14 cellular contexts compared by ENCODE assay signal in genomic region chr17:15271731-15272130, GRCh38. TPM values are rescaled to one million over a fixed set of nuclear protein-coding genes. Genes with fewer than 3 reads are reported as not detected.
"Had no signal": no experiment of that assay in that cellular context is flagged by ENCODE, and none has a peak within 500 bp of the region (broad histone marks: within the 10 kb centered on the region; RNA-seq: fewer than 3 reads in every experiment).

No MANE protein-coding gene starts in this region.

- H3K4me3 ChIP-seq: adrenal gland, sigmoid colon, transverse colon had no signal

- H3K4me3 Mint-ChIP-seq: activated CD4-positive, alpha-beta memory T cell treated with anti-CD3 and anti-CD28 coated beads for 36 hours; activated CD4-positive, alpha-beta T cell treated with anti-CD3 and anti-CD28 coated beads for 36 hours; activated T-helper 1 cell treated with anti-CD3 and anti-CD28 coated beads, Interleukin-12 subunit alpha, Interleukin-12 subunit beta, Interleukin-2, Interleukin-4 antibody, amounts not matched to agents 30 ng/mL and 10 ng/mL and 1 ng/mL, durations not matched to agents 14 hours and 24 hours and 36 hours; natural killer cell treated with Interleukin-12 subunit alpha and Interleukin-12 subunit beta and Interleukin-15 and Interleukin-18, amount 100 ng/mL, for 72 hours had no signal

- H3K9me3 Mint-ChIP-seq: natural killer cell treated with Interleukin-12 subunit alpha and Interleukin-12 subunit beta and Interleukin-15 and Interleukin-18, amount 100 ng/mL, for 72 hours had no signal

- H3K27me3 ChIP-seq: adrenal gland, sigmoid colon, transverse colon had no signal

- DNase-seq: activated CD4-positive, alpha-beta memory T cell treated with anti-CD3 and anti-CD28 coated beads for 36 hours; activated CD4-positive, alpha-beta T cell treated with anti-CD3 and anti-CD28 coated beads for 36 hours; activated gamma-delta T cell treated with Interleukin-2 at 50 U/mL for 16 hours; activated T-cell treated with anti-CD3 and anti-CD28 coated beads for 4 hours; adrenal gland; caudate nucleus; left cardiac atrium; posterior cingulate gyrus; sigmoid colon; stimulated activated naive CD4-positive, alpha-beta T cell; transverse colon had no signal

- H3K36me3 Mint-ChIP-seq: activated CD4-positive, alpha-beta memory T cell treated with anti-CD3 and anti-CD28 coated beads for 36 hours; activated naive CD4-positive, alpha-beta T cell treated with anti-CD3 and anti-CD28 coated beads, Interleukin-2, amount 50 U/mL, for 72 hours; natural killer cell treated with Interleukin-12 subunit alpha and Interleukin-12 subunit beta and Interleukin-15 and Interleukin-18, amount 100 ng/mL, for 72 hours had no signal

- ATAC-seq: activated CD4-positive, alpha-beta T cell treated with anti-CD3 and anti-CD28 coated beads for 36 hours; left cardiac atrium had no signal

- H3K27ac Mint-ChIP-seq: activated CD4-positive, alpha-beta memory T cell treated with anti-CD3 and anti-CD28 coated beads for 36 hours; activated CD4-positive, alpha-beta T cell treated with anti-CD3 and anti-CD28 coated beads for 36 hours; activated naive CD4-positive, alpha-beta T cell treated with anti-CD3 and anti-CD28 coated beads, Interleukin-2, amount 50 U/mL, for 72 hours; activated T-helper 1 cell treated with anti-CD3 and anti-CD28 coated beads, Interleukin-12 subunit alpha, Interleukin-12 subunit beta, Interleukin-2, Interleukin-4 antibody, amounts not matched to agents 30 ng/mL and 10 ng/mL and 1 ng/mL, durations not matched to agents 14 hours and 24 hours and 36 hours; natural killer cell treated with Interleukin-12 subunit alpha and Interleukin-12 subunit beta and Interleukin-15 and Interleukin-18, amount 100 ng/mL, for 72 hours had no signal

- H3K36me3 ChIP-seq: adrenal gland, sigmoid colon, transverse colon had no signal

- H3K27ac ChIP-seq: adrenal gland had no signal

- H3K4me1 ChIP-seq: transverse colon had no signal

- H3K9me3 ChIP-seq: adrenal gland, sigmoid colon, transverse colon had no signal

RNA-seq across cellular contexts. Expression of gene PMP22, which starts 6.6 kb away (rescaled TPM):
- total RNA-seq: activated CD4-positive, alpha-beta memory T cell treated with anti-CD3 and anti-CD28 coated beads for 36 hours had no signal
